ENCODE assay signal across 24 cellular contexts in the genomic region with DNA sequence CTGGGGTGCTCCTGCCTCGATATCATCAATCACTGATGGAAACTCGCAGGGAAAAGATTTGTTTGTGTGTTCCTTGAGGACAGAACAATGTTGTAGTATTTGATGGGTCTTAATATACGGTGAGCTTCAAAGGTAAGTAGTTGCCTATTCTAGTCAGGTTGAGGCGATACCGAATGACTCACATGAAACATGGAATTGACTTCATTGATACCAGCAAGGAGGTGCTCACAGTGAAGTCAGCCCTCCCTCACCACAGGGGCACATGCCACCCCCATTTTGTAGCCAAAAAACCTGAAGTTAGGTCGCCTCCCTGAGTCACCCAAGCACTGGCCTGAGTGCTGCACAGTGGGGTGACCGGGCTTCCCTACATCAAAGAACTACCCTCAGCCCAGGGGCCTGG. TPM values are rescaled to one million over a fixed set of nuclear protein-coding genes. Genes with fewer than 3 reads are reported as not detected.
"Had no signal": no experiment of that assay in that cellular context is flagged by ENCODE, and none has a peak within 500 bp of the region (broad histone marks: within the 10 kb centered on the region; RNA-seq: fewer than 3 reads in every experiment).

No MANE protein-coding gene starts in this region.

- H3K27me3 ChIP-seq: MG63, SJCRH30 had no signal

- H3K27ac ChIP-seq: SJCRH30 had no signal

- ATAC-seq: HepG2, SK-N-SH treated with all-trans-retinoic acid at 6 μM for 48 hours had no signal

- H3K4me3 ChIP-seq: MG63, SJCRH30 had no signal

- FAIRE-seq: HepG2, RCC 7860 had no signal

- H3K4me1 ChIP-seq: SJCRH30 had no signal

- H3K9me3 ChIP-seq: MG63, SJCRH30 had no signal

- H3K36me3 ChIP-seq: SJCRH30 had no signal

- DNase-seq: IMR-90, Karpas-422, KG1, MG63, NCI-H1092, NCI-H1105 treated with DMSO at 0.1 percent for 48 hours, NCI-H1417 treated with DMSO at 0.1 percent for 48 hours, NCI-H146, NCI-H1694 treated with DMSO at 0.1 percent for 48 hours, NCI-H1930, NCI-H2081 treated with DMSO at 0.1 percent for 48 hours, NCI-H2171, NCI-H226, NCI-H446, NCI-H510A, NCI-H524 treated with DMSO at 0.1 percent for 48 hours, NCI-H69, NCI-H774, RPMI8226, SHP77 treated with DMSO at 0.1 percent for 48 hours, SJCRH30 had no signal

RNA-seq across cellular contexts. Expression of a gene that starts 3.7 kb away (rescaled TPM):
- total RNA-seq: HepG2 had no signal
